8 cellular contexts compared by ENCODE assay signal in genomic region chr14:103808403-103809001, GRCh38. TPM values are rescaled to one million over a fixed set of nuclear protein-coding genes. Genes with fewer than 3 reads are reported as not detected.
A peak's percentile ranks its signal among the peaks of the same experiment; 100 is the strongest.
DNase-seq lines count a peak whose midpoint lies in the region; ATAC-seq lines count a peak whose summit lies in the region.

No MANE protein-coding gene starts in this region.

- no peak for ATAC-seq in HG03457 (IDR thresholded peaks at IDR 0.05; ENCODE audit: unreplicated experiment)

- DNase-seq in SIG-M5 treated with dmso at 0.1 percent for 504 hours (lab: John Stamatoyannopoulos, UW; ENCODE audit: unreplicated experiment) (peak; percentile 46), SIG-M5 (lab: John Stamatoyannopoulos, UW) (no peak), NCI-H2227 (lab: John Stamatoyannopoulos, UW; ENCODE audit: unreplicated experiment) (peak; percentile 79), cerebellum (ENCODE audit: low spot score) (peak; percentile 41), left kidney (ENCODE audit: low read depth, low spot score) (peak; percentile 89)
- DNase-seq in activated CD4-positive, alpha-beta T cell treated with anti-CD3 and anti-CD28 coated beads for 24 hours (ENCODE audit: low read depth in 2 of 2): peak; percentile 45 to 58
- peak; percentile 56 to 63 for DNase-seq in stimulated activated CD4-positive, alpha-beta T cell treated with anti-CD3 and anti-CD28 coated beads, Interleukin-4, amount 100 ng/mL, for 48 hours (ENCODE audit: low read depth in 2 of 2)

RNA-seq across cellular contexts. Expression of gene PPP1R13B, which starts 38.9 kb away (rescaled TPM):
- total RNA-seq in cerebellum: 15.6 TPM
